ENCODE assay signal across 8 cellular contexts in genomic region chr2:64831134-64831976, GRCh38.
A peak's percentile ranks its signal among the peaks of the same experiment; 100 is the strongest.
DNase-seq lines count a peak whose midpoint lies in the region; ATAC-seq and TF ChIP-seq lines count a peak whose summit lies in the region.

No MANE protein-coding gene starts in this region.

- peak overlapping the region; percentile 58 to 74 for H3K27ac ChIP-seq in lung (ENCODE audit: low read depth in 1 of 2, low read length in 1 of 2)

- no peaks in the 10 kb centered on the region for H3K9me3 ChIP-seq in lung (ENCODE audit: control insufficient read depth in 2 of 2, insufficient read depth in 1 of 2, low read length in 1 of 2)

- no peaks in the 10 kb centered on the region for H3K27me3 ChIP-seq in lung (ENCODE audit: control insufficient read depth, insufficient read depth)

- peaks cover 0 to 10% of the 10 kb centered on the region in 2 donors for H3K4me1 ChIP-seq in lung (ENCODE audit: control insufficient read depth in 2 of 2, insufficient read depth in 2 of 2, low read length in 2 of 2)

- H3K4me3 ChIP-seq in lung: no peak overlapping the region

- ATAC-seq in HG02840 (IDR thresholded peaks at IDR 0.05; ENCODE audit: low FRiP score, unreplicated experiment) (peak; percentile 79), lung (ENCODE audit: insufficient read depth, low FRiP score) (peak; percentile 93)

- H3K36me3 ChIP-seq in lung (ENCODE audit: control insufficient read depth in 2 of 2, insufficient read depth in 2 of 2, low read length in 2 of 2): no peaks in the 10 kb centered on the region

- 38 to 50% methylated on average over 20 of the region's 20 CpGs for WGBS in lung, 2 donors

- TF ChIP-seq CTCF in lung (IDR thresholded peaks at IDR 0.05; ENCODE audit: control extremely low read depth, extremely low read depth): peak; percentile 76

- DNase-seq in NCI-H345 (lab: John Stamatoyannopoulos, UW) (peak; percentile 9), NCI-H345 treated with DMSO at 0.1 percent for 48 hours (lab: John Stamatoyannopoulos, UW; ENCODE audit: unreplicated experiment) (no peak), NCI-H1694 treated with DMSO at 0.1 percent for 48 hours (lab: John Stamatoyannopoulos, UW) (peak; percentile 45), dermis blood vessel endothelial cell (peak; percentile 95), lung (ENCODE audit: low spot score) (peak; percentile 85)
- DNase-seq in activated CD4-positive, alpha-beta T cell treated with anti-CD3 and anti-CD28 coated beads, Interleukin-2, amount 50 U/mL, for 24 hours (ENCODE audit: low read depth in 1 of 2, low spot score in 1 of 2): peak; percentile 65 to 83
- DNase-seq in stimulated activated CD4-positive, alpha-beta T cell treated with anti-CD3 and anti-CD28 coated beads, TNF-alpha, amount 100 ng/mL, for 48 hours (ENCODE audit: low read depth in 3 of 3): peak; percentile 78 to 85 (median 80)
